In genomic region chr3:72274511-72275295, GRCh38 we compare ENCODE assay signal across 8 cellular contexts.
DNase-seq lines count a peak whose midpoint lies in the region; ATAC-seq and TF ChIP-seq lines count a peak whose summit lies in the region.

No MANE protein-coding gene starts in this region.

- peak; percentile 81 for DNase-seq in MCF 10A (ENCODE audit: unreplicated experiment)
- no peak for DNase-seq in mammary epithelial cell
- DNase-seq in NCI-H748 treated with DMSO at 0.1 percent for 48 hours (lab: John Stamatoyannopoulos, UW), result peak; percentile 22
- peak; percentile 12 for DNase-seq in cerebellar cortex (ENCODE audit: low spot score)
- peak; percentile 64 for DNase-seq in midbrain (lab: John Stamatoyannopoulos, UW)
- no peak for DNase-seq in stimulated activated CD4-positive, alpha-beta T cell treated with anti-CD3 and anti-CD28 coated beads, Interleukin-15, amount 100 ng/mL, for 24 hours

- H3K4me1 ChIP-seq in mammary epithelial cell (ENCODE audit: insufficient read depth, low read length), result peaks cover 7% of the 10 kb centered on the region

- no peak overlapping the region for H3K4me3 Mint-ChIP-seq in MCF 10A (ENCODE audit: unreplicated experiment)

- H3K27me3 Mint-ChIP-seq in MCF 10A (ENCODE audit: insufficient read depth, unreplicated experiment), result peaks cover 10% of the 10 kb centered on the region

- intact Hi-C loops in MCF 10A (cut with micrococcal nuclease), result loop anchor here (5.0 to 10.0 kb wide), 4 partner anchors 63 to 548 kb away; partner anchors contain the start of gene RYBP
- intact Hi-C loops in mammary epithelial cell (cut with micrococcal nuclease), result no loop called here

- TF ChIP-seq CTCF in MCF 10A (IDR thresholded peaks at IDR 0.05; ENCODE audit: unreplicated experiment) (no peak), mammary epithelial cell (conservative IDR thresholded peaks at IDR 0.05 in 1 of 2, IDR thresholded peaks at IDR 0.05 in 1 of 2; ENCODE audit: extremely low read depth in 1 of 2, insufficient read depth in 1 of 2, low read depth in 1 of 2, low read length in 2 of 2) (no peak)

- dilution Hi-C loops in mammary epithelial cell (cut with HindIII; ENCODE audit: low sequenced_read_pairs), result no loop called here

- H3K27ac ChIP-seq in mammary epithelial cell (ENCODE audit: insufficient read depth, low read depth, low read length), result no peak overlapping the region

- peak overlapping the region; percentile 82 for H3K27ac Mint-ChIP-seq in MCF 10A (ENCODE audit: low read depth, unreplicated experiment)

- POLR2A ChIA-PET in MCF 10A (lab: Yijun Ruan, JAX), result no interaction called here

- WGBS in mammary epithelial cell (ENCODE audit: low coverage, missing lambda C conversion rate), result 75% methylated on average over 11 of the region's 11 CpGs

- no peaks in the 10 kb centered on the region for H3K36me3 ChIP-seq in mammary epithelial cell (ENCODE audit: insufficient read depth, low read length)

- H3K9me3 ChIP-seq in mammary epithelial cell (replicated peaks; ENCODE audit: insufficient read depth, low read length), result no peaks in the 10 kb centered on the region

- peaks cover 5% of the 10 kb centered on the region for H3K36me3 Mint-ChIP-seq in MCF 10A (ENCODE audit: insufficient read depth, unreplicated experiment)

- no peak overlapping the region for H3K9ac ChIP-seq in mammary epithelial cell (ENCODE audit: insufficient read depth, low read length)

- no peaks in the 10 kb centered on the region for H3K79me2 ChIP-seq in mammary epithelial cell (ENCODE audit: insufficient read depth, low read length)

- peaks cover 6% of the 10 kb centered on the region for H3K27me3 ChIP-seq in mammary epithelial cell (ENCODE audit: insufficient read depth, low read length)

- no peak overlapping the region for H3K4me3 ChIP-seq in mammary epithelial cell (replicated peaks in 1 of 3; ENCODE audit: insufficient read depth in 1 of 3, low read depth in 2 of 3, low read length in 3 of 3)

- H3K9me3 Mint-ChIP-seq in MCF 10A (ENCODE audit: unreplicated experiment), result no peaks in the 10 kb centered on the region

- no peak overlapping the region for H3K4me2 ChIP-seq in mammary epithelial cell (ENCODE audit: insufficient read depth, low read depth, low read length)

- H3K4me1 Mint-ChIP-seq in MCF 10A (ENCODE audit: insufficient read depth, unreplicated experiment), result peaks cover 36% of the 10 kb centered on the region

- in situ Hi-C loops in mammary epithelial cell (cut with MboI; ENCODE audit: low sequenced_read_pairs in 2 of 2), result loop anchor here in 1 of 2 donors (25.0 kb wide), 1 partner anchor 312 kb away; no protein-coding TSS in a partner anchor

- ATAC-seq in GM18870 (IDR thresholded peaks at IDR 0.05; ENCODE audit: unreplicated experiment) (no peak), HG03139 (IDR thresholded peaks at IDR 0.05; ENCODE audit: unreplicated experiment) (no peak)

- H2AFZ ChIP-seq in mammary epithelial cell (ENCODE audit: low read depth, low read length), result no peak overlapping the region

- no TSS peak for BruUV-seq in MCF 10A (replicated peaks; lab: Mats Ljungman, UMichigan)
- no TSS peak for BruUV-seq in mammary epithelial cell (replicated peaks; lab: Mats Ljungman, UMichigan)

- CTCF ChIA-PET in MCF 10A (lab: Yijun Ruan, JAX) (interaction anchor here (0.7 kb wide), 1 partner anchor 349 kb away, joined by 3 read pairs; no protein-coding TSS in a partner anchor), mammary epithelial cell (lab: Charles Lee; ENCODE audit: low non-redundant PET) (no interaction called here)

- no peaks in the 10 kb centered on the region for H4K20me1 ChIP-seq in mammary epithelial cell (ENCODE audit: insufficient read depth, low read length)

Comparison
In these comparisons a context has a peak if more than half of its experiments do, and no peak if none do; other contexts are left out.
1. DNase-seq: peak in MCF 10A (single experiment), NCI-H748 treated with DMSO at 0.1 percent for 48 hours (single experiment), cerebellar cortex (single experiment) and midbrain (single experiment); none in mammary epithelial cell (single experiment) and stimulated activated CD4-positive, alpha-beta T cell treated with anti-CD3 and anti-CD28 coated beads, Interleukin-15, amount 100 ng/mL, for 24 hours (single experiment).